ENCODE assay signal across 28 cellular contexts in genomic region chr20:57754190-57754589, GRCh38.
"Had no signal": no experiment of that assay in that cellular context is flagged by ENCODE, and none has a peak within 500 bp of the region (broad histone marks: within the 10 kb centered on the region; RNA-seq: fewer than 3 reads in every experiment).

No MANE protein-coding gene starts in this region.

- H3K36me3 Mint-ChIP-seq: mesothelial cell of epicardium; natural killer cell; stimulated activated memory B cell treated with anti-CD40 and anti-IgM and Interleukin-4, amounts not matched to agents 10 μg/mL and 1 μg/mL and 100 μg/mL, for 72 hours had no signal

- H3K27ac Mint-ChIP-seq: natural killer cell; stimulated activated memory B cell treated with anti-CD40 and anti-IgM and Interleukin-4, amounts not matched to agents 10 μg/mL and 1 μg/mL and 100 μg/mL, for 72 hours had no signal

- H3K9me3 ChIP-seq: sigmoid colon, testis, thyroid gland, transverse colon, upper lobe of right lung, uterus had no signal

- H3K36me3 ChIP-seq: heart right ventricle, ovary, sigmoid colon, stomach, thyroid gland, transverse colon, upper lobe of right lung, uterus had no signal

- H3K27me3 ChIP-seq: heart right ventricle, hepatocyte, ovary, sigmoid colon, stomach, testis, thyroid gland, transverse colon, upper lobe of right lung, uterus had no signal

- H3K4me3 Mint-ChIP-seq: mesothelial cell of epicardium; natural killer cell; stimulated activated memory B cell treated with anti-CD40 and anti-IgM and Interleukin-4, amounts not matched to agents 10 μg/mL and 1 μg/mL and 100 μg/mL, for 72 hours had no signal

- H3K9me3 Mint-ChIP-seq: mesothelial cell of epicardium; natural killer cell; stimulated activated memory B cell treated with anti-CD40 and anti-IgM and Interleukin-4, amounts not matched to agents 10 μg/mL and 1 μg/mL and 100 μg/mL, for 72 hours had no signal

- H3K4me3 ChIP-seq: heart right ventricle, hepatocyte, lung, ovary, sigmoid colon, stomach, testis, thyroid gland, transverse colon, upper lobe of right lung, uterus had no signal

- H2AFZ ChIP-seq: hepatocyte had no signal

- H3K79me2 ChIP-seq: hepatocyte had no signal

- H3K4me2 ChIP-seq: hepatocyte had no signal

- ATAC-seq: heart right ventricle; left cardiac atrium; left lobe of liver; natural killer cell; right cardiac atrium; stimulated activated memory B cell treated with anti-CD40 and anti-IgM and Interleukin-4, amounts not matched to agents 10 μg/mL and 1 μg/mL and 100 μg/mL, for 72 hours; stimulated activated naive CD8-positive, alpha-beta T cell treated with anti-CD3 and anti-CD28 coated beads, Interleukin-15, Interleukin-2, amounts not matched to agents 100 U/mL and 50 U/mL, for 24 hours; upper lobe of right lung had no signal

- H3K27ac ChIP-seq: heart right ventricle, hepatocyte, ovary, sigmoid colon, stomach, testis, thyroid gland, transverse colon, upper lobe of right lung, uterus had no signal

- FAIRE-seq: keratinocyte, small intestine had no signal

- DNase-seq: heart right ventricle; kidney glomerular epithelial cell; left cardiac atrium; mesendoderm; naive B cell; natural killer cell; retina; right cardiac atrium; small intestine; stimulated activated CD4-positive, alpha-beta T cell treated with anti-CD3 and anti-CD28 coated beads, Interleukin-1b, Interleukin-23, amount 100 ng/mL, for 48 hours; stimulated activated CD4-positive, alpha-beta T cell treated with anti-CD3 and anti-CD28 coated beads, Interleukin-2, amount 100 ng/mL, for 48 hours; stimulated activated CD4-positive, alpha-beta T cell treated with anti-CD3 and anti-CD28 coated beads, Interleukin-4, amount 100 ng/mL, for 4 hours; stimulated activated CD8-positive, alpha-beta memory T cell treated with anti-CD3 and anti-CD28 coated beads, Interleukin-4, amount 100 ng/mL, for 48 hours; stimulated activated naive CD8-positive, alpha-beta T cell treated with anti-CD3 and anti-CD28 coated beads, Interleukin-15, Interleukin-2, amounts not matched to agents 100 U/mL and 50 U/mL, for 24 hours; stomach; testis; thyroid gland; transverse colon had no signal
